ENCODE assay signal across 13 cellular contexts in the genomic region with DNA sequence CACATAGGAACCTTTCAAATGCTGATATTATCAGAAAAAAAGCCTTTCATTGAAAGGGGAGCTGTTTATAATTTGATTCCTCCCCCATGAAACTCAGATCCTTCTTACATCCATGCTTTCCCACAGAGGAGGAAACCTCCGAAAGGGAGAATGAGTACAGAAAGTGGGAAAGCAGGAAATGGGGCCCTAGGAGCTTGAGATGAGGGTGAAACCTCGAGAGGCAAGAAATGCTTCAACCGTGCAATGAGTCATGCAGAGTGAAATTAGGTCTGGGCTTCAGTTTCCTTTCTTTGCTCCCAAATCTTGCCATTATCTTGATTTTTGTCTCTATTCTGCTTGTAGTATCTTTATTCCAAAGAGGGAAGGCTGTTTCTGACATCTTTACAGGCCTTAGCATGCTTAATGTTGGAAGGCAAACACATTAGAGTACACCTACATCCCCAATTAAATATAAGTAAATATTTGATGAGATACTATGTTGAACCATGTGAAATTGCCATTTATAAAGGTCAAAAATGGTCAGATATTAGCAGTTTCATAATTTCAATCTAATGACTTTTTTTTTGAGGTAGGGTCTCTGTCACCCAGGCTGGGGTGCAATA.
DNase-seq lines count a peak whose midpoint lies in the region; FAIRE-seq and TF ChIP-seq lines count a peak whose summit lies in the region.
"Had no signal": no experiment of that assay in that cellular context is flagged by ENCODE, and none has a peak within 500 bp of the region (broad histone marks: within the 10 kb centered on the region; RNA-seq: fewer than 3 reads in every experiment).

No MANE protein-coding gene starts in this region.

- H4K20me1 ChIP-seq in keratinocyte (ENCODE audit: control insufficient read depth, extremely low read depth, insufficient read depth, low read length), result no peaks in the 10 kb centered on the region

- H3K27me3 Mint-ChIP-seq in progenitor cell of endocrine pancreas, result no peaks in the 10 kb centered on the region

- no peaks in the 10 kb centered on the region for H3K79me2 ChIP-seq in keratinocyte (ENCODE audit: control insufficient read depth, insufficient read depth, low read length)

- H3K9me3 Mint-ChIP-seq in progenitor cell of endocrine pancreas (ENCODE audit: low read depth), result peaks cover 6% of the 10 kb centered on the region
- H3K9me3 Mint-ChIP-seq: CD8-positive, alpha-beta T cell had no signal

- no peaks in the 10 kb centered on the region for H3K4me1 Mint-ChIP-seq in progenitor cell of endocrine pancreas (ENCODE audit: low read depth)

- H3K36me3 ChIP-seq in HEK293 (ENCODE audit: control insufficient read depth in 2 of 2, insufficient read depth in 1 of 2, low read length in 2 of 2), result no peaks in the 10 kb centered on the region
- no peaks in the 10 kb centered on the region for H3K36me3 ChIP-seq in adipocyte (ENCODE audit: control insufficient read depth, insufficient read depth, low read length, severe bottlenecking)
- no peaks in the 10 kb centered on the region for H3K36me3 ChIP-seq in keratinocyte (ENCODE audit: control insufficient read depth in 2 of 2, extremely low read depth in 1 of 2, insufficient read depth in 2 of 2, low read length in 2 of 2)

- H3K27me3 ChIP-seq in adipocyte (replicated peaks; ENCODE audit: control insufficient read depth, insufficient read depth, low read length) (no peaks in the 10 kb centered on the region), keratinocyte (ENCODE audit: control insufficient read depth, extremely low read depth, insufficient read depth, low read length) (no peaks in the 10 kb centered on the region)

- dilution Hi-C loops in keratinocyte (cut with MboI; ENCODE audit: extremely low pct_ligation_motif_present, low sequenced_read_pairs), result no loop called here

- CTCF ChIA-PET in HEK293 (lab: Yijun Ruan, JAX), result interaction anchor here (2.6 kb wide), 1 partner anchor 29 kb away, joined by 9 read pairs; no protein-coding TSS in a partner anchor

- peak; percentile 67 for DNase-seq in ELR (ENCODE audit: low read depth)
- peak; percentile 31 for DNase-seq in adipocyte (ENCODE audit: low read depth)
- DNase-seq in keratinocyte (ENCODE audit: low read depth, low spot score), result no peak
- DNase-seq in progenitor cell of endocrine pancreas (ENCODE audit: low spot score, unreplicated experiment), result no peak
- no peak for DNase-seq in mucosa of gallbladder (ENCODE audit: low spot score)
- no peak for DNase-seq in NCI-H1930 (lab: John Stamatoyannopoulos, UW)
- no peak for DNase-seq in GDM1 (lab: John Stamatoyannopoulos, UW)
- DNase-seq: activated gamma-delta T cell treated with Interleukin-2 at 50 U/mL for 16 hours; caudate nucleus; CD8-positive, alpha-beta T cell; stimulated activated CD4-positive, alpha-beta T cell treated with anti-CD3 and anti-CD28 coated beads, Interleukin-4, amount 100 ng/mL, for 1 hour had no signal

- POLR2A ChIA-PET in HEK293 (lab: Yijun Ruan, JAX), result no interaction called here

- no peak overlapping the region for H3K4me3 Mint-ChIP-seq in progenitor cell of endocrine pancreas (ENCODE audit: low read depth)
- H3K4me3 Mint-ChIP-seq: CD8-positive, alpha-beta T cell; T-helper 1 cell treated with Interleukin-12 subunit alpha and Interleukin-12 subunit beta and Interleukin-4 antibody, amounts not matched to agents 30 μg/mL and 1 μg/mL, for 36 hours had no signal

- no peak overlapping the region for H3K27ac Mint-ChIP-seq in progenitor cell of endocrine pancreas
- H3K27ac Mint-ChIP-seq: CD8-positive, alpha-beta T cell; T-helper 1 cell treated with Interleukin-12 subunit alpha and Interleukin-12 subunit beta and Interleukin-4 antibody, amounts not matched to agents 30 μg/mL and 1 μg/mL, for 36 hours had no signal

- no peaks in the 10 kb centered on the region for H3K9me1 ChIP-seq in keratinocyte (ENCODE audit: control insufficient read depth, extremely low read depth, insufficient read depth, low read length)

- H2AFZ ChIP-seq in keratinocyte (ENCODE audit: control insufficient read depth, low read length), result peak overlapping the region; percentile 24

- no peak for TF ChIP-seq CTCF in HEK293 (tag by site-specific recombination; IDR thresholded peaks at IDR 0.05)
- no peak for TF ChIP-seq CTCF in keratinocyte (optimal IDR thresholded peaks at IDR 0.05 in 1 of 3, IDR thresholded peaks at IDR 0.05 in 1 of 3, conservative IDR thresholded peaks at IDR 0.05 in 1 of 3; ENCODE audit: extremely low read depth in 1 of 3, insufficient read depth in 2 of 3, low read length in 3 of 3)
- no peak for TF ChIP-seq CTCF in progenitor cell of endocrine pancreas (IDR thresholded peaks at IDR 0.05; ENCODE audit: unreplicated experiment)

- H3K36me3 Mint-ChIP-seq in progenitor cell of endocrine pancreas (ENCODE audit: insufficient read depth), result no peaks in the 10 kb centered on the region
- H3K36me3 Mint-ChIP-seq: CD8-positive, alpha-beta T cell had no signal

- H3K27ac ChIP-seq in HEK293 (ENCODE audit: extremely low read depth, low read depth, low read length) (no peak overlapping the region), keratinocyte (ENCODE audit: control insufficient read depth, insufficient read depth, low read length) (no peak overlapping the region)

- H3K9me3 ChIP-seq in HEK293 (ENCODE audit: control insufficient read depth, insufficient read depth, low read depth, low read length), result no peaks in the 10 kb centered on the region
- no peaks in the 10 kb centered on the region for H3K9me3 ChIP-seq in adipocyte (ENCODE audit: control insufficient read depth, low read length)
- no peaks in the 10 kb centered on the region for H3K9me3 ChIP-seq in keratinocyte (ENCODE audit: control insufficient read depth, low read depth, low read length)

- H3K4me3 ChIP-seq in HEK293 (ENCODE audit: low read depth, low read length) (no peak overlapping the region), adipocyte (ENCODE audit: low read length) (peak overlapping the region; percentile 35), keratinocyte (ENCODE audit: control insufficient read depth in 2 of 3, extremely low read depth in 1 of 3, insufficient read depth in 2 of 3, low read depth in 1 of 3, low read length in 3 of 3) (no peak overlapping the region)

- H3K4me1 ChIP-seq in HEK293 (ENCODE audit: control insufficient read depth, insufficient read depth, low read length), result no peaks in the 10 kb centered on the region
- H3K4me1 ChIP-seq in adipocyte (ENCODE audit: control insufficient read depth, insufficient read depth, low read length), result peaks cover 24% of the 10 kb centered on the region
- H3K4me1 ChIP-seq in keratinocyte (ENCODE audit: control insufficient read depth, extremely low read depth, insufficient read depth, low read length), result peaks cover 13% of the 10 kb centered on the region

- H3K9ac ChIP-seq in adipocyte (ENCODE audit: low read length) (peak overlapping the region; percentile 9), keratinocyte (ENCODE audit: control insufficient read depth, extremely low read depth, insufficient read depth, low read length) (no peak overlapping the region)

- peak overlapping the region; percentile 17 for H3K4me2 ChIP-seq in keratinocyte (ENCODE audit: control insufficient read depth, extremely low read depth, insufficient read depth, low read depth, low read length)

- no peak for FAIRE-seq in keratinocyte (lab: Jason Lieb, UNC)

TF ChIP-seq in HEK293, 187 proteins besides CTCF, POLR2A, EP300 and RAD21:
- TF ChIP-seq HOXD13 (CRISPR knock-in tag; IDR thresholded peaks at IDR 0.05; ENCODE audit: borderline replicate concordance) (no peak), PRDM1 (tag by site-specific recombination; IDR thresholded peaks at IDR 0.05) (0 out of 2 replicates have a peak, but pooled peaks have one; percentile 18), ZNF23 (tag by site-specific recombination; IDR thresholded peaks at IDR 0.05; ENCODE audit: borderline replicate concordance) (no peak)
TF ChIP-seq in HEK293: peak in this region for 1.

Comparison
In these comparisons a context has a peak if more than half of its experiments do, and no peak if none do; other contexts are left out.
1. DNase-seq: peak in ELR (single experiment) and adipocyte (single experiment); none in keratinocyte (single experiment), progenitor cell of endocrine pancreas (single experiment), mucosa of gallbladder (single experiment), NCI-H1930 (0 of 2) and GDM1 (single experiment).